ENCODE assay signal across 2 cellular contexts in genomic region chr10:110967009-110967630, GRCh38.
TF ChIP-seq lines count a peak whose summit lies in the region.

No MANE protein-coding gene starts in this region.

TF ChIP-seq in GM12891, 5 proteins besides CTCF, POLR2A, EP300 and RAD21 (continued from another document):
- TF ChIP-seq SPI1 (IDR thresholded peaks at IDR 0.05; ENCODE audit: low read depth, low read length): peak; percentile 65

TF ChIP-seq in K562, 482 proteins besides CTCF, POLR2A, EP300 and RAD21 (continued from another document):
- TF ChIP-seq, protein P1, sequence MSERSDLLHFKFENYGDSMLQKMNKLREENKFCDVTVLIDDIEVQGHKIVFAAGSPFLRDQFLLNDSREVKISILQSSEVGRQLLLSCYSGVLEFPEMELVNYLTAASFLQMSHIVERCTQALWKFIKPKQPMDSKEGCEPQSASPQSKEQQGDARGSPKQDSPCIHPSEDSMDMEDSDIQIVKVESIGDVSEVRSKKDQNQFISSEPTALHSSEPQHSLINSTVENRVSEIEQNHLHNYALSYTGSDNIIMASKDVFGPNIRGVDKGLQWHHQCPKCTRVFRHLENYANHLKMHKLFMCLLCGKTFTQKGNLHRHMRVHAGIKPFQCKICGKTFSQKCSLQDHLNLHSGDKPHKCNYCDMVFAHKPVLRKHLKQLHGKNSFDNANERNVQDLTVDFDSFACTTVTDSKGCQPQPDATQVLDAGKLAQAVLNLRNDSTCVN (CRISPR knock-in tag; IDR thresholded peaks at IDR 0.05): no peak
- TF ChIP-seq U2AF1 (optimal IDR thresholded peaks at IDR 0.05; ENCODE audit: low read depth, low read length): no peak
- no peak for TF ChIP-seq MGA (IDR thresholded peaks at IDR 0.05)
- peak; percentile 60 for TF ChIP-seq CEBPB (tag; IDR thresholded peaks at IDR 0.05)
- no peak for TF ChIP-seq ZNF280A (IDR thresholded peaks at IDR 0.05; ENCODE audit: low read depth, partially characterized antibody)
- no peak for TF ChIP-seq KLF6 (CRISPR knock-in tag; IDR thresholded peaks at IDR 0.05; ENCODE audit: borderline replicate concordance)
